In genomic region chr11:63814383-63814736, GRCh38 we compare ENCODE assay signal across 8 cellular contexts. TPM values are rescaled to one million over a fixed set of nuclear protein-coding genes. Genes with fewer than 3 reads are reported as not detected.
A peak's percentile ranks its signal among the peaks of the same experiment; 100 is the strongest.
DNase-seq lines count a peak whose midpoint lies in the region; FAIRE-seq and TF ChIP-seq lines count a peak whose summit lies in the region.

No MANE protein-coding gene starts in this region.

- no peaks in the 10 kb centered on the region for H3K9me3 ChIP-seq in muscle layer of colon (ENCODE audit: low read length)

- FAIRE-seq in bronchial epithelial cell (lab: Jason Lieb, UNC), result no peak

- peaks cover 19% of the 10 kb centered on the region for H3K4me1 ChIP-seq in muscle layer of colon (ENCODE audit: insufficient read depth, low read length)

- peak overlapping the region; percentile 65 for H3K9ac ChIP-seq in muscle layer of colon (ENCODE audit: low read length)

- H3K36me3 ChIP-seq in bronchial epithelial cell (ENCODE audit: control insufficient read depth, insufficient read depth, low read length), result peaks cover 12% of the 10 kb centered on the region
- peaks cover 14% of the 10 kb centered on the region for H3K36me3 ChIP-seq in muscle layer of colon (ENCODE audit: insufficient read depth, low read length)

- H3K27ac ChIP-seq in HL-60 (replicated peaks) (no peak overlapping the region), muscle layer of colon (ENCODE audit: low read depth, low read length) (peak overlapping the region; percentile 87)

- peaks cover 35% of the 10 kb centered on the region for H3K27me3 ChIP-seq in HL-60 (ENCODE audit: insufficient read depth, poor library complexity, severe bottlenecking)
- H3K27me3 ChIP-seq in bronchial epithelial cell (ENCODE audit: control insufficient read depth, insufficient read depth, low read length), result no peaks in the 10 kb centered on the region
- H3K27me3 ChIP-seq in muscle layer of colon (ENCODE audit: control insufficient read depth in 1 of 2, insufficient read depth in 2 of 2, low read length in 2 of 2), result no peaks in the 10 kb centered on the region

- peak overlapping the region; percentile 98 for H3K4me3 ChIP-seq in AG09309 (ENCODE audit: control insufficient read depth, low read depth, low read length)
- peak overlapping the region; percentile 58; the same call in 1 of the 2 replicates for H3K4me3 ChIP-seq in HL-60 (replicated peaks; ENCODE audit: insufficient read depth, low read length)
- peak overlapping the region; percentile 91 for H3K4me3 ChIP-seq in bronchial epithelial cell (ENCODE audit: low read depth, low read length)
- peak overlapping the region; percentile 65 to 84 for H3K4me3 ChIP-seq in muscle layer of colon (ENCODE audit: low read depth in 1 of 2, low read length in 2 of 2)

- DNase-seq in AG09309 (ENCODE audit: low read depth), result no peak
- no peak for DNase-seq in HL-60 (ENCODE audit: low read depth in 1 of 2, low spot score in 1 of 2)
- no peak for DNase-seq in bronchial epithelial cell (ENCODE audit: low read depth)
- no peak for DNase-seq in activated CD4-positive, CD25-positive, alpha-beta regulatory T cell (lab: John Stamatoyannopoulos, UW)
- DNase-seq in T1000 (lab: John Stamatoyannopoulos, UW), result no peak
- DNase-seq in iPS-NIHi11 (ENCODE audit: low spot score), result no peak
- no peak for DNase-seq in C1 segment of cervical spinal cord (lab: John Stamatoyannopoulos, UW)

- no peak for TF ChIP-seq CTCF in AG09309 (IDR thresholded peaks at IDR 0.05; ENCODE audit: control insufficient read depth, insufficient read depth, low read depth, low read length, missing control alignments)
- no peak for TF ChIP-seq CTCF in HL-60 (IDR thresholded peaks at IDR 0.05; ENCODE audit: insufficient read depth, low read length)
- TF ChIP-seq CTCF in bronchial epithelial cell (IDR thresholded peaks at IDR 0.05; ENCODE audit: insufficient read depth, low read length, severe bottlenecking), result no peak

RNA-seq across cellular contexts. Expression of gene SPINDOC, which starts 1.1 kb away (rescaled TPM):
- 3.4 and 6.7 TPM in 2 replicates for total RNA-seq in bronchial epithelial cell

RNA-seq across cellular contexts. Expression of gene MARK2, which starts 24.6 kb away (rescaled TPM):
- total RNA-seq in bronchial epithelial cell, result 10.5 and 21.0 TPM in 2 replicates

RNA-seq across cellular contexts. Expression of gene ZFTA, which starts 45.8 kb away (rescaled TPM):
- 2.4 and 2.9 TPM in 2 replicates for total RNA-seq in bronchial epithelial cell
